Comparison of ENCODE assay signal across 5 cellular contexts in genomic region chr11:6677018-6677417, GRCh38.
"Had no signal": no experiment of that assay in that cellular context is flagged by ENCODE, and none has a peak within 500 bp of the region (broad histone marks: within the 10 kb centered on the region; RNA-seq: fewer than 3 reads in every experiment).

No MANE protein-coding gene starts in this region.

- H3K4me3 Mint-ChIP-seq: GM23338, H9 had no signal

- DNase-seq: H9, HCEC 1CT had no signal

- H3K4me3 ChIP-seq: GM23338 had no signal

- H3K27me3 Mint-ChIP-seq: IgD-negative memory B cell had no signal

- H3K9me3 Mint-ChIP-seq: GM23338, H9, IgD-negative memory B cell had no signal

- H3K27ac Mint-ChIP-seq: GM23338, H9, IgD-negative memory B cell had no signal

- H3K27ac ChIP-seq: HL-60 had no signal
